In the genomic region with DNA sequence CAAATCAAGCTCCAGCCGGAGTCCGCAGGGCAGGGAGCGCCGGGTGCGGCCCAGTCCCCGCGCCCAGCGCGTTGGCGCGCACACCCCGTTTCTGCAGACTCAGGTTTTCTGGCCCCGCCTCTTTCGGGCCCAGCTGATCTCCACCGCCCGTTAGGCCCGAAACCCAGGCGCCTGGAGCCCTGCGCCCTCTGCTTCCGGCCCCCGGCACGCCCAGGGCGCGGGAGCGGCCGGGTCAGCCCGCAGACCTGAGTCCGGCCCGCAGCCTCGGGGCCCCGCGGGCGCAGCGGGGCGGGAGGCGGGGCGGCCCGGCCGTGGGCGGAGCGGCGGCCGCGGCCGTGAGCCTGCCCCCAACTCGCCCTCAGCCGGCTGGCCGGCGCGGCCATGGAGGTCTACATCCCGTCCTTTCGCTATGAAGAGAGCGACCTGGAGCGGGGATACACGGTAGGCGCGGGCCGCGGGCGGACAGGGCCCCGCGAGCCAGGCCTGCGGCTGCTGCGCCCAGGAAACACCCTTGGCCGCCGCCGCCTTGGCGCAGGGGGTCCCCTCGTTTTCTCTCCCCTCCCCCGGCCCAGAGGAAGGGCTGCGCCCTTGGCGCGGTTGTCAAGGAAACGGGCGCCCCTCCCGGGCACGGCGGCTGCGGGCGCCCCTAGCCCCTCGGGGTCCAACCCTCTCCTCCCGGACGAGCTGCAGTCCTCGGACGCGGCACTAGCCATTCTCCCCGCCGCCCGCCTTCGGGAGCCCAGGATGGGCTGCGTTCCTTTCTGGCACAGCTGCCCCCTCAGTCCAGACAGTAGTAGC, we compare ENCODE assay signal across 1 cellular context.
TF ChIP-seq lines count a peak whose summit lies in the region.

A gene with protein sequence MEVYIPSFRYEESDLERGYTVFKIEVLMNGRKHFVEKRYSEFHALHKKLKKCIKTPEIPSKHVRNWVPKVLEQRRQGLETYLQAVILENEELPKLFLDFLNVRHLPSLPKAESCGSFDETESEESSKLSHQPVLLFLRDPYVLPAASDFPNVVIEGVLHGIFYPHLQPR (plus strand): TSS at position 361 of the 798 bp plus-strand sequence. CDS start 21 bp downstream, at position 382.

TF ChIP-seq in K562, 482 proteins besides CTCF, POLR2A, EP300 and RAD21 (continued from another document):
- TF ChIP-seq RBFOX2 (IDR thresholded peaks at IDR 0.05; ENCODE audit: low read depth, low read length), result peak; percentile 80
- no peak for TF ChIP-seq HMG20A (CRISPR knock-in tag; conservative IDR thresholded peaks at IDR 0.05)
- 0 out of 2 replicates have a peak, but pooled peaks have one; percentile 26 for TF ChIP-seq RNF2 (IDR thresholded peaks at IDR 0.05)
- 0 out of 2 replicates have a peak, but pooled peaks have one; percentile 32 for TF ChIP-seq ZNF12 (CRISPR knock-in tag; IDR thresholded peaks at IDR 0.05)
- peak; percentile 69 for TF ChIP-seq ETV5 (CRISPR knock-in tag; IDR thresholded peaks at IDR 0.05; ENCODE audit: low read depth)
- TF ChIP-seq, protein P1, sequence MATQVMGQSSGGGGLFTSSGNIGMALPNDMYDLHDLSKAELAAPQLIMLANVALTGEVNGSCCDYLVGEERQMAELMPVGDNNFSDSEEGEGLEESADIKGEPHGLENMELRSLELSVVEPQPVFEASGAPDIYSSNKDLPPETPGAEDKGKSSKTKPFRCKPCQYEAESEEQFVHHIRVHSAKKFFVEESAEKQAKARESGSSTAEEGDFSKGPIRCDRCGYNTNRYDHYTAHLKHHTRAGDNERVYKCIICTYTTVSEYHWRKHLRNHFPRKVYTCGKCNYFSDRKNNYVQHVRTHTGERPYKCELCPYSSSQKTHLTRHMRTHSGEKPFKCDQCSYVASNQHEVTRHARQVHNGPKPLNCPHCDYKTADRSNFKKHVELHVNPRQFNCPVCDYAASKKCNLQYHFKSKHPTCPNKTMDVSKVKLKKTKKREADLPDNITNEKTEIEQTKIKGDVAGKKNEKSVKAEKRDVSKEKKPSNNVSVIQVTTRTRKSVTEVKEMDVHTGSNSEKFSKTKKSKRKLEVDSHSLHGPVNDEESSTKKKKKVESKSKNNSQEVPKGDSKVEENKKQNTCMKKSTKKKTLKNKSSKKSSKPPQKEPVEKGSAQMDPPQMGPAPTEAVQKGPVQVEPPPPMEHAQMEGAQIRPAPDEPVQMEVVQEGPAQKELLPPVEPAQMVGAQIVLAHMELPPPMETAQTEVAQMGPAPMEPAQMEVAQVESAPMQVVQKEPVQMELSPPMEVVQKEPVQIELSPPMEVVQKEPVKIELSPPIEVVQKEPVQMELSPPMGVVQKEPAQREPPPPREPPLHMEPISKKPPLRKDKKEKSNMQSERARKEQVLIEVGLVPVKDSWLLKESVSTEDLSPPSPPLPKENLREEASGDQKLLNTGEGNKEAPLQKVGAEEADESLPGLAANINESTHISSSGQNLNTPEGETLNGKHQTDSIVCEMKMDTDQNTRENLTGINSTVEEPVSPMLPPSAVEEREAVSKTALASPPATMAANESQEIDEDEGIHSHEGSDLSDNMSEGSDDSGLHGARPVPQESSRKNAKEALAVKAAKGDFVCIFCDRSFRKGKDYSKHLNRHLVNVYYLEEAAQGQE (CRISPR knock-in tag; IDR thresholded peaks at IDR 0.05; ENCODE audit: low read depth), result 0 out of 2 replicates have a peak, but pooled peaks have one; percentile 20
- no peak for TF ChIP-seq SREBF1 (IDR thresholded peaks at IDR 0.05; ENCODE audit: borderline replicate concordance, low read depth, low read length)
- TF ChIP-seq TAF15 (IDR thresholded peaks at IDR 0.05; ENCODE audit: low read depth, low read length), result peak; percentile 79; the same call in 1 of the 2 replicates
- TF ChIP-seq ATF1 (CRISPR knock-in tag; IDR thresholded peaks at IDR 0.05), result no peak
- 0 out of 2 replicates have a peak, but pooled peaks have one; percentile 6 for TF ChIP-seq ATF1 (tag; IDR thresholded peaks at IDR 0.05)
- TF ChIP-seq SUPT5H (IDR thresholded peaks at IDR 0.05), result peak; percentile 59
- TF ChIP-seq ZNF778 (CRISPR knock-in tag; IDR thresholded peaks at IDR 0.05), result no peak
- peak; percentile 57; the same call in 1 of the 2 replicates for TF ChIP-seq ZNF24 (IDR thresholded peaks at IDR 0.05)
- TF ChIP-seq POLR2G (IDR thresholded peaks at IDR 0.05; ENCODE audit: low read depth, low read length), result peak; percentile 87
- no peak for TF ChIP-seq ZBTB2 (IDR thresholded peaks at IDR 0.05)
- TF ChIP-seq KAT7 (CRISPR knock-in tag; IDR thresholded peaks at IDR 0.05; ENCODE audit: borderline replicate concordance), result no peak
- no peak for TF ChIP-seq ZNF274 (IDR thresholded peaks at IDR 0.05; ENCODE audit: borderline replicate concordance, low read depth, low read length)
- peak; percentile 64 to 67 for TF ChIP-seq NRF1 (conservative IDR thresholded peaks at IDR 0.05 in 1 of 2, IDR thresholded peaks at IDR 0.05 in 1 of 2)
- TF ChIP-seq HNRNPL (IDR thresholded peaks at IDR 0.05; ENCODE audit: low read depth, low read length), result 0 out of 2 replicates have a peak, but pooled peaks have one; percentile 34
- peak; percentile 33; the same call in 1 of the 2 replicates for TF ChIP-seq SOX6 (IDR thresholded peaks at IDR 0.05)
- TF ChIP-seq ZBTB11 (CRISPR knock-in tag; IDR thresholded peaks at IDR 0.05), result peak in 1 of 3 experiments; percentile 53; a peak in 1 of 6 replicates
- peak; percentile 85 for TF ChIP-seq MAFG (tag; conservative IDR thresholded peaks at IDR 0.05)
- TF ChIP-seq ZC3H11A (IDR thresholded peaks at IDR 0.05; ENCODE audit: low read depth, low read length), result no peak
- TF ChIP-seq SAP30 (IDR thresholded peaks at IDR 0.05; ENCODE audit: borderline replicate concordance, insufficient read depth, low read depth, low read length, poor library complexity, severe bottlenecking), result peak; percentile 39
- TF ChIP-seq ETV6 (IDR thresholded peaks at IDR 0.05; ENCODE audit: borderline replicate concordance in 1 of 2, low read depth in 2 of 2, low read length in 1 of 2), result no peak
- 0 out of 2 replicates have a peak, but pooled peaks have one; percentile 27 for TF ChIP-seq ETV6 (CRISPR knock-in tag; IDR thresholded peaks at IDR 0.05; ENCODE audit: borderline replicate concordance)
